In the genomic region with DNA sequence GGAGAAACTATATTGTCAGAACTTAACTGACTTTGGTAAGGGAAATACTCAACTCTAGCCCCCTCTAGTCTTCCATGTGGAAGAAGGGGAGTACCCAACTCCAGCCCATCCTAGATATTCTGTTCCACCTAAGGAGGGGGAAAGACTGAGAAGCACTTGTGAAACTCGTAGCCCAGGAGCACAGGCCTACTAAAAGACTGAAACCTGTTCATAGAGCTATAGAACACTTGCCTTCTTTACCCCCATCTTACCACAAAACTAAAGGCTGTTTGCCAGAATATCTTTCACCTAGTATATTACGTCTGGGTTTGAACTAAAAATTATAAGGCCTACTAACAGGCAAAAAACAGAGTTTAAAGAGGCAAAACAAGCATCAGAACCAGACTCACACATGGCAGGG, we compare ENCODE assay signal across 29 cellular contexts. TPM values are rescaled to one million over a fixed set of nuclear protein-coding genes. Genes with fewer than 3 reads are reported as not detected.
"Had no signal": no experiment of that assay in that cellular context is flagged by ENCODE, and none has a peak within 500 bp of the region (broad histone marks: within the 10 kb centered on the region; RNA-seq: fewer than 3 reads in every experiment).

No MANE protein-coding gene starts in this region.

- H3K4me3 Mint-ChIP-seq: activated CD4-positive, alpha-beta T cell treated with anti-CD3 and anti-CD28 coated beads, Interleukin-2, amount 10 ng/mL, durations not matched to agents 7 days and 5 days; activated CD8-positive, alpha-beta memory T cell treated with anti-CD3 and anti-CD28 coated beads, Interleukin-2, amount 10 ng/mL, durations not matched to agents 7 days and 5 days; activated CD8-positive, alpha-beta T cell treated with anti-CD3 and anti-CD28 coated beads for 36 hours; brain; naive thymus-derived CD4-positive, alpha-beta T cell; neural progenitor cell; stimulated activated memory B cell treated with anti-CD40 and anti-IgM and Interleukin-4, amounts not matched to agents 10 μg/mL and 1 μg/mL and 100 μg/mL, for 72 hours had no signal

- DNase-seq: activated CD4-positive, alpha-beta T cell treated with anti-CD3 and anti-CD28 coated beads, Interleukin-2, amount 10 ng/mL, durations not matched to agents 7 days and 5 days; activated CD8-positive, alpha-beta memory T cell treated with anti-CD3 and anti-CD28 coated beads, Interleukin-2, amount 10 ng/mL, durations not matched to agents 7 days and 5 days; activated CD8-positive, alpha-beta T cell treated with anti-CD3 and anti-CD28 coated beads for 36 hours; activated T-cell treated with anti-CD3 and anti-CD28 coated beads for 4 hours; aorta; caudate nucleus; dermis blood vessel endothelial cell; effector CD8-positive, alpha-beta T cell; foreskin melanocyte; glutamatergic neuron; kidney glomerular epithelial cell; left lung; naive thymus-derived CD4-positive, alpha-beta T cell; posterior cingulate gyrus; sigmoid colon; stimulated activated CD4-positive, alpha-beta T cell treated with anti-CD3 and anti-CD28 coated beads, Interleukin-15, amount 100 ng/mL, for 24 hours; stomach had no signal

- H3K9me3 Mint-ChIP-seq: activated CD4-positive, alpha-beta T cell treated with anti-CD3 and anti-CD28 coated beads, Interleukin-2, amount 10 ng/mL, durations not matched to agents 7 days and 5 days; activated CD8-positive, alpha-beta T cell treated with anti-CD3 and anti-CD28 coated beads for 36 hours; activated naive CD4-positive, alpha-beta T cell treated with anti-CD3 and anti-CD28 coated beads, Interleukin-2, amount 50 U/mL, for 72 hours; brain; naive thymus-derived CD4-positive, alpha-beta T cell; neural progenitor cell; stimulated activated memory B cell treated with anti-CD40 and anti-IgM and Interleukin-4, amounts not matched to agents 10 μg/mL and 1 μg/mL and 100 μg/mL, for 72 hours had no signal

- H3K36me3 Mint-ChIP-seq: activated CD8-positive, alpha-beta memory T cell treated with anti-CD3 and anti-CD28 coated beads, Interleukin-2, amount 10 ng/mL, durations not matched to agents 7 days and 5 days; activated naive CD4-positive, alpha-beta T cell treated with anti-CD3 and anti-CD28 coated beads, Interleukin-2, amount 50 U/mL, for 72 hours; naive thymus-derived CD4-positive, alpha-beta T cell; stimulated activated memory B cell treated with anti-CD40 and anti-IgM and Interleukin-4, amounts not matched to agents 10 μg/mL and 1 μg/mL and 100 μg/mL, for 72 hours had no signal

- H3K27ac Mint-ChIP-seq: activated CD4-positive, alpha-beta T cell treated with anti-CD3 and anti-CD28 coated beads, Interleukin-2, amount 10 ng/mL, durations not matched to agents 7 days and 5 days; activated CD8-positive, alpha-beta memory T cell treated with anti-CD3 and anti-CD28 coated beads, Interleukin-2, amount 10 ng/mL, durations not matched to agents 7 days and 5 days; activated CD8-positive, alpha-beta T cell treated with anti-CD3 and anti-CD28 coated beads for 36 hours; activated naive CD4-positive, alpha-beta T cell treated with anti-CD3 and anti-CD28 coated beads, Interleukin-2, amount 50 U/mL, for 72 hours; brain; naive thymus-derived CD4-positive, alpha-beta T cell; neural progenitor cell; stimulated activated memory B cell treated with anti-CD40 and anti-IgM and Interleukin-4, amounts not matched to agents 10 μg/mL and 1 μg/mL and 100 μg/mL, for 72 hours had no signal

- ATAC-seq: activated CD4-positive, CD25-positive, alpha-beta regulatory T cell treated with anti-CD3 and anti-CD28 coated beads, Interleukin-2, amount 50 U/mL, for 24 hours; activated CD8-positive, alpha-beta memory T cell treated with anti-CD3 and anti-CD28 coated beads, Interleukin-2, amount 10 ng/mL, durations not matched to agents 7 days and 5 days; activated CD8-positive, alpha-beta T cell treated with anti-CD3 and anti-CD28 coated beads for 36 hours; activated naive CD4-positive, alpha-beta T cell treated with anti-CD3 and anti-CD28 coated beads, Interleukin-2, amount 50 U/mL, for 72 hours; left lung; naive thymus-derived CD4-positive, alpha-beta T cell; stimulated activated memory B cell treated with anti-CD40 and anti-IgM and Interleukin-4, amounts not matched to agents 10 μg/mL and 1 μg/mL and 100 μg/mL, for 72 hours had no signal

- H3K4me1 Mint-ChIP-seq: activated CD4-positive, alpha-beta T cell treated with anti-CD3 and anti-CD28 coated beads, Interleukin-2, amount 10 ng/mL, durations not matched to agents 7 days and 5 days; naive thymus-derived CD4-positive, alpha-beta T cell; stimulated activated memory B cell treated with anti-CD40 and anti-IgM and Interleukin-4, amounts not matched to agents 10 μg/mL and 1 μg/mL and 100 μg/mL, for 72 hours had no signal

RNA-seq across cellular contexts. Expression of gene CLDN22, which starts 15.5 kb away (rescaled TPM):
- total RNA-seq: activated CD4-positive, alpha-beta T cell treated with anti-CD3 and anti-CD28 coated beads, Interleukin-2, amount 10 ng/mL, durations not matched to agents 7 days and 5 days; activated CD8-positive, alpha-beta memory T cell treated with anti-CD3 and anti-CD28 coated beads, Interleukin-2, amount 10 ng/mL, durations not matched to agents 7 days and 5 days; activated CD8-positive, alpha-beta T cell treated with anti-CD3 and anti-CD28 coated beads for 36 hours; activated naive CD4-positive, alpha-beta T cell treated with anti-CD3 and anti-CD28 coated beads, Interleukin-2, amount 50 U/mL, for 72 hours; aorta; dermis blood vessel endothelial cell; hepatocyte; left lung; naive thymus-derived CD4-positive, alpha-beta T cell; omental fat pad; sigmoid colon; smooth muscle cell; stomach; suprapubic skin; tibial nerve; urinary bladder had no signal

RNA-seq across cellular contexts. Expression of gene CLDN24, which starts 17.7 kb away (rescaled TPM):
- total RNA-seq: activated CD4-positive, alpha-beta T cell treated with anti-CD3 and anti-CD28 coated beads, Interleukin-2, amount 10 ng/mL, durations not matched to agents 7 days and 5 days; activated CD8-positive, alpha-beta memory T cell treated with anti-CD3 and anti-CD28 coated beads, Interleukin-2, amount 10 ng/mL, durations not matched to agents 7 days and 5 days; activated CD8-positive, alpha-beta T cell treated with anti-CD3 and anti-CD28 coated beads for 36 hours; activated naive CD4-positive, alpha-beta T cell treated with anti-CD3 and anti-CD28 coated beads, Interleukin-2, amount 50 U/mL, for 72 hours; aorta; dermis blood vessel endothelial cell; hepatocyte; left lung; lung; naive thymus-derived CD4-positive, alpha-beta T cell; omental fat pad; sigmoid colon; smooth muscle cell; stomach; suprapubic skin; tibial nerve; urinary bladder had no signal
